In the genomic region with DNA sequence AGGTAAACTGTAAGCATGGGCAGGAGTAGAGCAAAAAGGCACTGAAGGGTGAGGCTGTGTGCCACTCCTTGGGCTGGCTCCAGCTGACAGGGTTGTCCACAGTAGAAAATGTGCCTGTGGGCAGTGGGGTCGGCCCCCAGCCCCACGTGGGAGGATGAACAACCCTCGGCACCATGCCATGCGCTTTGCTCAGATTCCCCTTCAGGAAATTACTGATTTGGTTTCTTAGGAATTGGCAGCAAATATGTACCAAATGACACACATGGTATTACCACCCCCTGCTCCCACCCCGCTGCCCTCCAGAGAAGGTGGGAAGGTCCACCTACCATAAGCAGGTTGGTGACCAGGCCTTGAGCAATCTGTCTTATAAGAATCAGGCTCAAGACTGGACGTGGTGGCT, we compare ENCODE assay signal across 27 cellular contexts.
"Had no signal": no experiment of that assay in that cellular context is flagged by ENCODE, and none has a peak within 500 bp of the region (broad histone marks: within the 10 kb centered on the region; RNA-seq: fewer than 3 reads in every experiment).

No MANE protein-coding gene starts in this region.

- ATAC-seq: left ventricle myocardium superior; natural killer cell treated with Interleukin-12 subunit alpha and Interleukin-12 subunit beta and Interleukin-15 and Interleukin-18, amount 100 ng/mL, for 72 hours; right cardiac atrium; stimulated activated naive CD8-positive, alpha-beta T cell treated with anti-CD3 and anti-CD28 coated beads, Interleukin-15, amount 100 ng/mL, for 72 hours had no signal

- H3K4me1 ChIP-seq: colonic mucosa, neural progenitor cell, parathyroid adenoma, prostate gland, suprapubic skin, vagina had no signal

- DNase-seq: central memory CD4-positive, alpha-beta T cell; colonic mucosa; effector CD8-positive, alpha-beta T cell; erythroblast; esophagus squamous epithelium; foreskin melanocyte; glutamatergic neuron; heart right ventricle; hippocampal formation; kidney glomerular epithelial cell; left ventricle myocardium superior; right cardiac atrium; small intestine; stimulated activated CD4-positive, alpha-beta T cell treated with anti-CD3 and anti-CD28 coated beads, Interleukin-12 subunit alpha, Interleukin-12 subunit beta, amount 100 ng/mL, for 4 hours; stimulated activated CD4-positive, alpha-beta T cell treated with anti-CD3 and anti-CD28 coated beads, Interleukin-1b, Interleukin-23, amount 100 ng/mL, for 48 hours; stimulated activated CD4-positive, alpha-beta T cell treated with anti-CD3 and anti-CD28 coated beads, Interleukin-4, amount 100 ng/mL, for 1 hour; stimulated activated CD8-positive, alpha-beta memory T cell treated with anti-CD3 and anti-CD28 coated beads, Interleukin-4, amount 100 ng/mL, for 48 hours; stimulated activated naive CD4-positive, alpha-beta T cell; stimulated activated naive CD8-positive, alpha-beta T cell treated with anti-CD3 and anti-CD28 coated beads, Interleukin-15, amount 100 ng/mL, for 72 hours; transverse colon had no signal

- H3K9me3 ChIP-seq: colonic mucosa, esophagus squamous epithelium, prostate gland, transverse colon, vagina had no signal

- H3K27me3 ChIP-seq: colonic mucosa, esophagus squamous epithelium, heart right ventricle, neural progenitor cell, suprapubic skin, transverse colon, vagina had no signal

- H3K4me3 ChIP-seq: colonic mucosa, esophagus squamous epithelium, heart right ventricle, lung, neural progenitor cell, prostate gland, suprapubic skin, transverse colon, vagina had no signal

- H3K36me3 ChIP-seq: colonic mucosa, neural progenitor cell, prostate gland, transverse colon, vagina had no signal

- H3K27ac ChIP-seq: colonic mucosa, esophagus squamous epithelium, heart right ventricle, neural progenitor cell, parathyroid adenoma, prostate gland, suprapubic skin, transverse colon, vagina had no signal
